In genomic region chr9:101511009-101511408, GRCh38 we compare ENCODE assay signal across 22 cellular contexts. TPM values are rescaled to one million over a fixed set of nuclear protein-coding genes. Genes with fewer than 3 reads are reported as not detected.
A peak's percentile ranks its signal among the peaks of the same experiment; 100 is the strongest.
DNase-seq lines count a peak whose midpoint lies in the region; ATAC-seq lines count a peak whose summit lies in the region.
"Had no signal": no experiment of that assay in that cellular context is flagged by ENCODE, and none has a peak within 500 bp of the region (broad histone marks: within the 10 kb centered on the region; RNA-seq: fewer than 3 reads in every experiment).

No MANE protein-coding gene starts in this region.

- no peak overlapping the region for H3K4me3 Mint-ChIP-seq in activated CD4-positive, alpha-beta memory T cell treated with anti-CD3 and anti-CD28 coated beads for 36 hours
- H3K4me3 Mint-ChIP-seq in activated CD4-positive, alpha-beta memory T cell treated with anti-CD3 and anti-CD28 coated beads, Interleukin-2, amount 10 ng/mL, durations not matched to agents 7 days and 5 days, result no peak overlapping the region
- H3K4me3 Mint-ChIP-seq in naive thymus-derived CD8-positive, alpha-beta T cell, result no peak overlapping the region
- H3K4me3 Mint-ChIP-seq: CD14-positive monocyte; CD4-positive, alpha-beta memory T cell; CD8-positive, alpha-beta memory T cell had no signal

- H3K27ac Mint-ChIP-seq in activated CD4-positive, alpha-beta memory T cell treated with anti-CD3 and anti-CD28 coated beads for 36 hours, result peak overlapping the region; percentile 49
- no peak overlapping the region for H3K27ac Mint-ChIP-seq in activated CD4-positive, alpha-beta memory T cell treated with anti-CD3 and anti-CD28 coated beads, Interleukin-2, amount 10 ng/mL, durations not matched to agents 7 days and 5 days
- H3K27ac Mint-ChIP-seq in naive thymus-derived CD8-positive, alpha-beta T cell, result no peak overlapping the region
- H3K27ac Mint-ChIP-seq: CD14-positive monocyte; CD4-positive, alpha-beta memory T cell; CD4-positive, CD25-positive, alpha-beta regulatory T cell; CD8-positive, alpha-beta memory T cell had no signal

- POLR2A ChIA-PET in activated CD4-positive, alpha-beta memory T cell treated with anti-CD3 and anti-CD28 coated beads for 36 hours (lab: Charles Lee), result no interaction called here
- POLR2A ChIA-PET in activated CD4-positive, alpha-beta memory T cell treated with anti-CD3 and anti-CD28 coated beads, Interleukin-2, amount 10 ng/mL, durations not matched to agents 7 days and 5 days (lab: Charles Lee), result no interaction called here
- POLR2A ChIA-PET in naive thymus-derived CD8-positive, alpha-beta T cell (lab: Charles Lee), result no interaction called here

- intact Hi-C loops in activated CD4-positive, alpha-beta memory T cell treated with anti-CD3 and anti-CD28 coated beads for 36 hours (cut with micrococcal nuclease), result loop anchor here (5.0 kb wide), 1 partner anchor 114 kb away; the partner anchor contains the start of genes MRPL50 and ZNF189

- peaks cover 10% of the 10 kb centered on the region for H3K27me3 Mint-ChIP-seq in activated CD4-positive, alpha-beta memory T cell treated with anti-CD3 and anti-CD28 coated beads for 36 hours
- H3K27me3 Mint-ChIP-seq in activated CD4-positive, alpha-beta memory T cell treated with anti-CD3 and anti-CD28 coated beads, Interleukin-2, amount 10 ng/mL, durations not matched to agents 7 days and 5 days, result peaks cover 13% of the 10 kb centered on the region
- H3K27me3 Mint-ChIP-seq in naive thymus-derived CD8-positive, alpha-beta T cell, result peaks cover 2 to 9% (median 4%) of the 10 kb centered on the region in 5 donors

- CTCF ChIA-PET in activated CD4-positive, alpha-beta memory T cell treated with anti-CD3 and anti-CD28 coated beads for 36 hours (lab: Charles Lee), result interaction anchor here (0.7 to 1.1 kb wide), 2 partner anchors 17 to 52 kb away, joined by 4 to 5 read pairs; no protein-coding TSS in a partner anchor
- CTCF ChIA-PET in activated CD4-positive, alpha-beta memory T cell treated with anti-CD3 and anti-CD28 coated beads, Interleukin-2, amount 10 ng/mL, durations not matched to agents 7 days and 5 days (lab: Charles Lee), result no interaction called here

- ATAC-seq in naive thymus-derived CD8-positive, alpha-beta T cell, result no peak
- ATAC-seq: GM12878 had no signal

- DNase-seq in NCI-H510A treated with DMSO at 0.1 percent for 48 hours (lab: John Stamatoyannopoulos, UW) (peak; percentile 21), NCI-H510A (lab: John Stamatoyannopoulos, UW) (no peak)
- no peak for DNase-seq in activated CD4-positive, alpha-beta memory T cell treated with anti-CD3 and anti-CD28 coated beads for 36 hours
- no peak for DNase-seq in activated CD4-positive, alpha-beta memory T cell treated with anti-CD3 and anti-CD28 coated beads, Interleukin-2, amount 10 ng/mL, durations not matched to agents 7 days and 5 days
- DNase-seq in naive thymus-derived CD8-positive, alpha-beta T cell, result no peak
- DNase-seq: 8988T; ACHN; BE2C; C1 segment of cervical spinal cord; CD4-positive, alpha-beta memory T cell; CD4-positive, CD25-positive, alpha-beta regulatory T cell; CD8-positive, alpha-beta memory T cell; COR-L47; DMS 273 treated with DMSO at 0.1 percent for 48 hours; DMS153; DMS53; DMS79; DND-41; EL; GDM1 had no signal

- H3K36me3 Mint-ChIP-seq in activated CD4-positive, alpha-beta memory T cell treated with anti-CD3 and anti-CD28 coated beads for 36 hours, result no peaks in the 10 kb centered on the region
- H3K36me3 Mint-ChIP-seq in activated CD4-positive, alpha-beta memory T cell treated with anti-CD3 and anti-CD28 coated beads, Interleukin-2, amount 10 ng/mL, durations not matched to agents 7 days and 5 days (ENCODE audit: low read depth), result no peaks in the 10 kb centered on the region
- H3K36me3 Mint-ChIP-seq in naive thymus-derived CD8-positive, alpha-beta T cell, result no peaks in the 10 kb centered on the region
- H3K36me3 Mint-ChIP-seq: CD14-positive monocyte; CD4-positive, alpha-beta memory T cell; CD4-positive, CD25-positive, alpha-beta regulatory T cell; CD8-positive, alpha-beta memory T cell had no signal

- peaks cover 22% of the 10 kb centered on the region for H3K4me1 Mint-ChIP-seq in activated CD4-positive, alpha-beta memory T cell treated with anti-CD3 and anti-CD28 coated beads for 36 hours (ENCODE audit: low read depth)
- H3K4me1 Mint-ChIP-seq in activated CD4-positive, alpha-beta memory T cell treated with anti-CD3 and anti-CD28 coated beads, Interleukin-2, amount 10 ng/mL, durations not matched to agents 7 days and 5 days, result peaks cover 10% of the 10 kb centered on the region
- H3K4me1 Mint-ChIP-seq in naive thymus-derived CD8-positive, alpha-beta T cell, result peaks cover 0 to 1% (median 0%) of the 10 kb centered on the region in 4 donors
- H3K4me1 Mint-ChIP-seq: CD4-positive, CD25-positive, alpha-beta regulatory T cell; CD8-positive, alpha-beta memory T cell had no signal

- H3K9me3 Mint-ChIP-seq in activated CD4-positive, alpha-beta memory T cell treated with anti-CD3 and anti-CD28 coated beads for 36 hours, result no peaks in the 10 kb centered on the region
- no peaks in the 10 kb centered on the region for H3K9me3 Mint-ChIP-seq in activated CD4-positive, alpha-beta memory T cell treated with anti-CD3 and anti-CD28 coated beads, Interleukin-2, amount 10 ng/mL, durations not matched to agents 7 days and 5 days
- H3K9me3 Mint-ChIP-seq in naive thymus-derived CD8-positive, alpha-beta T cell, result no peaks in the 10 kb centered on the region
- H3K9me3 Mint-ChIP-seq: CD14-positive monocyte; CD4-positive, alpha-beta memory T cell; CD8-positive, alpha-beta memory T cell had no signal

RNA-seq across cellular contexts. Expression of gene RNF20, which starts 22.6 kb away (rescaled TPM):
- total RNA-seq in activated CD4-positive, alpha-beta memory T cell treated with anti-CD3 and anti-CD28 coated beads for 36 hours, result 10 to 100 TPM; 36.1 to 37.5 TPM
- total RNA-seq in activated CD4-positive, alpha-beta memory T cell treated with anti-CD3 and anti-CD28 coated beads, Interleukin-2, amount 10 ng/mL, durations not matched to agents 7 days and 5 days, result 10 to 100 TPM; 43.1 to 43.3 TPM
- total RNA-seq in naive thymus-derived CD8-positive, alpha-beta T cell, result 10 to 100 TPM; 48.6 to 53.8 TPM
- 10 to 100 TPM; 30.6 to 48.2 (median 43.6) TPM for polyA plus RNA-seq in naive thymus-derived CD8-positive, alpha-beta T cell
